19 cellular contexts compared by ENCODE assay signal in genomic region chr21:18744840-18745239, GRCh38.
"Had no signal": no experiment of that assay in that cellular context is flagged by ENCODE, and none has a peak within 500 bp of the region (broad histone marks: within the 10 kb centered on the region; RNA-seq: fewer than 3 reads in every experiment).

No MANE protein-coding gene starts in this region.

- H3K36me3 ChIP-seq: colonic mucosa, thoracic aorta, upper lobe of left lung had no signal

- ATAC-seq: effector memory CD8-positive, alpha-beta T cell; esophagus mucosa; mucosa of descending colon had no signal

- H3K4me3 ChIP-seq: breast epithelium, colonic mucosa, dorsolateral prefrontal cortex, hepatocyte, mucosa of descending colon, thoracic aorta, upper lobe of left lung had no signal

- H3K27ac ChIP-seq: breast epithelium, colonic mucosa, dorsolateral prefrontal cortex, hepatocyte, thoracic aorta, upper lobe of left lung had no signal

- H3K9me3 ChIP-seq: breast epithelium, colonic mucosa, mucosa of descending colon, thoracic aorta, upper lobe of left lung had no signal

- H3K4me1 ChIP-seq: breast epithelium, colonic mucosa, upper lobe of left lung had no signal

- H2AFZ ChIP-seq: hepatocyte had no signal

- DNase-seq: activated CD4-positive, alpha-beta memory T cell treated with anti-CD3 and anti-CD28 coated beads for 36 hours; activated CD4-positive, alpha-beta T cell treated with anti-CD3 and anti-CD28 coated beads for 48 hours; activated naive CD4-positive, alpha-beta T cell treated with Interleukin-2 at 50 U/mL for 16 hours; activated naive CD8-positive, alpha-beta T cell treated with anti-CD3 and anti-CD28 coated beads, Interleukin-2, amount 10 ng/mL, durations not matched to agents 7 days and 5 days; activated T-cell treated with anti-CD3 and anti-CD28 coated beads, Interleukin-2, amount 50 U/mL, for 48 hours; amniotic stem cell; colonic mucosa; dorsolateral prefrontal cortex; effector memory CD8-positive, alpha-beta T cell; glutamatergic neuron; mucosa of descending colon; stimulated activated CD4-positive, alpha-beta T cell treated with anti-CD3 and anti-CD28 coated beads, Interleukin-4, amount 100 ng/mL, for 1 hour; stimulated activated naive CD4-positive, alpha-beta T cell treated with Interleukin-2 at 50 U/mL for 16 hours; T-helper 9 cell; upper lobe of left lung had no signal

- H3K79me2 ChIP-seq: hepatocyte had no signal

- H3K27me3 ChIP-seq: breast epithelium, colonic mucosa, hepatocyte, upper lobe of left lung had no signal

- H3K4me2 ChIP-seq: hepatocyte had no signal
